8 cellular contexts compared by ENCODE assay signal in genomic region chr12:121626087-121626852, GRCh38. TPM values are rescaled to one million over a fixed set of nuclear protein-coding genes. Genes with fewer than 3 reads are reported as not detected.
DNase-seq lines count a peak whose midpoint lies in the region; ATAC-seq and TF ChIP-seq lines count a peak whose summit lies in the region.

ORAI1 (plus strand) TSS chr12:121626530.

- TF ChIP-seq POLR2A in testis (IDR thresholded peaks at IDR 0.05) = peak; percentile 82

- 0 to 2% methylated on average over 1 to 25 of the region's 92 CpGs for WGBS in testis, 2 donors

- H3K36me3 ChIP-seq in testis (ENCODE audit: low read depth, missing control alignments) = no peaks in the 10 kb centered on the region

- no peaks in the 10 kb centered on the region for H3K9me3 Mint-ChIP-seq in activated naive CD4-positive, alpha-beta T cell treated with anti-CD3 and anti-CD28 coated beads, Interleukin-2, amount 50 U/mL, for 24 hours

- no peaks in the 10 kb centered on the region for H3K9me3 ChIP-seq in testis

- peak; percentile 61 for ATAC-seq in HG02571 (IDR thresholded peaks at IDR 0.05; ENCODE audit: unreplicated experiment)
- ATAC-seq in SK-N-SH treated with all-trans-retinoic acid at 6 μM for 48 hours = peak; percentile 80
- ATAC-seq in omental fat pad (ENCODE audit: low FRiP score) = peak; percentile 93

- no peaks in the 10 kb centered on the region for H3K27me3 Mint-ChIP-seq in activated naive CD4-positive, alpha-beta T cell treated with anti-CD3 and anti-CD28 coated beads, Interleukin-2, amount 50 U/mL, for 24 hours

- H3K4me1 ChIP-seq in testis = peaks cover 43% of the 10 kb centered on the region

- peak in 1 of 3 donors; percentile 2 for TF ChIP-seq CTCF in omental fat pad (IDR thresholded peaks at IDR 0.05)
- peak in 2 of 3 experiments; percentile 10 to 26 for TF ChIP-seq CTCF in testis (IDR thresholded peaks at IDR 0.05)

- peak within 1 kb of the TSS; percentile 96 for H3K4me3 Mint-ChIP-seq in activated naive CD4-positive, alpha-beta T cell treated with anti-CD3 and anti-CD28 coated beads, Interleukin-2, amount 50 U/mL, for 24 hours

- H3K27me3 ChIP-seq in testis = no peaks in the 10 kb centered on the region

- peak within 1 kb of the TSS; percentile 96 for H3K27ac Mint-ChIP-seq in activated naive CD4-positive, alpha-beta T cell treated with anti-CD3 and anti-CD28 coated beads, Interleukin-2, amount 50 U/mL, for 24 hours

- H3K4me1 Mint-ChIP-seq in activated naive CD4-positive, alpha-beta T cell treated with anti-CD3 and anti-CD28 coated beads, Interleukin-2, amount 50 U/mL, for 24 hours = peaks cover 49% of the 10 kb centered on the region

- peak within 1 kb of the TSS; percentile 85 for H3K4me3 ChIP-seq in GM08714 (ENCODE audit: low read length)
- peak within 1 kb of the TSS; percentile 66 to 69 for H3K4me3 ChIP-seq in testis

- peaks cover 8% of the 10 kb centered on the region for H3K36me3 Mint-ChIP-seq in activated naive CD4-positive, alpha-beta T cell treated with anti-CD3 and anti-CD28 coated beads, Interleukin-2, amount 50 U/mL, for 24 hours

- intact Hi-C loops in testis (cut with DNase I; ENCODE audit: low total_unique reads) = no loop called here

- DNase-seq in NCI-H1092 treated with DMSO at 0.1 percent for 48 hours (lab: John Stamatoyannopoulos, UW) (peak; percentile 88), globus pallidus (ENCODE audit: low spot score) (peak; percentile 94), omental fat pad (ENCODE audit: low spot score) (peak; percentile 86), testis (peak; percentile 99)

- H3K27ac ChIP-seq in testis = peak within 1 kb of the TSS; percentile 90 to 93

TF ChIP-seq in SK-N-SH treated with all-trans-retinoic acid at 6 μM for 48 hours, 23 proteins besides CTCF, POLR2A, EP300 and RAD21:
- no peak for TF ChIP-seq ZNF565 (CRISPR knock-in tag; conservative IDR thresholded peaks at IDR 0.05; ENCODE audit: low read depth)
- TF ChIP-seq SNAI2 (CRISPR knock-in tag; IDR thresholded peaks at IDR 0.05) = 0 out of 2 replicates have a peak, but pooled peaks have one; percentile 50

RNA-seq across cellular contexts. Expression of gene ORAI1, which starts in this region (rescaled TPM):
- total RNA-seq in omental fat pad (10 to 100 TPM in 2 of 4 donors, 1 to 10 TPM in 2; 6.8 to 15.4 (median 10.7) TPM), testis (10 to 100 TPM; 46.8 to 70.7 TPM)
- 30.3 TPM for polyA plus RNA-seq in testis (ENCODE audit: insufficient read depth, low read depth, low replicate concordance)

Comparison
In these comparisons a context has a peak if more than half of its experiments do, and no peak if none do; other contexts are left out.
1. Peak in every context shown above with its lines: DNase-seq, ATAC-seq, H3K4me3 ChIP-seq and H3K27ac ChIP-seq.